In genomic region chr17:19377602-19378415, GRCh38 we compare ENCODE assay signal across 8 cellular contexts. TPM values are rescaled to one million over a fixed set of nuclear protein-coding genes. Genes with fewer than 3 reads are reported as not detected.
DNase-seq lines count a peak whose midpoint lies in the region; ATAC-seq and TF ChIP-seq lines count a peak whose summit lies in the region.

No MANE protein-coding gene starts in this region.

- H3K27me3 ChIP-seq in layer of hippocampus (ENCODE audit: control insufficient read depth, insufficient read depth, low read length) = no peaks in the 10 kb centered on the region

- H3K4me3 ChIP-seq in coronary artery = peak overlapping the region; percentile 84

- TF ChIP-seq CTCF in coronary artery (IDR thresholded peaks at IDR 0.05) = no peak

- H3K27me3 Mint-ChIP-seq in activated CD4-positive, alpha-beta T cell treated with anti-CD3 and anti-CD28 coated beads, Interleukin-2, amount 10 ng/mL, durations not matched to agents 7 days and 5 days = no peaks in the 10 kb centered on the region

- DNase-seq in C1 segment of cervical spinal cord (lab: John Stamatoyannopoulos, UW) (peak; percentile 86 to 100 (median 99)), NCI-H526 treated with DMSO at 0.1 percent for 48 hours (lab: John Stamatoyannopoulos, UW) (peak; percentile 92), coronary artery (ENCODE audit: low spot score) (peak; percentile 100)
- peak; percentile 97 for DNase-seq in activated CD4-positive, alpha-beta T cell treated with anti-CD3 and anti-CD28 coated beads, Interleukin-2, amount 10 ng/mL, durations not matched to agents 7 days and 5 days
- DNase-seq in stimulated activated CD4-positive, alpha-beta T cell treated with anti-CD3 and anti-CD28 coated beads, Interleukin-1b, Interleukin-23, amount 100 ng/mL, for 24 hours (ENCODE audit: low read depth in 4 of 4, low spot score in 1 of 4) = peak; percentile 73 to 94 (median 82)

- H3K27ac Mint-ChIP-seq in activated CD4-positive, alpha-beta T cell treated with anti-CD3 and anti-CD28 coated beads, Interleukin-2, amount 10 ng/mL, durations not matched to agents 7 days and 5 days = peak overlapping the region; percentile 98

- H3K4me1 Mint-ChIP-seq in activated CD4-positive, alpha-beta T cell treated with anti-CD3 and anti-CD28 coated beads, Interleukin-2, amount 10 ng/mL, durations not matched to agents 7 days and 5 days = peaks cover 29% of the 10 kb centered on the region

- CTCF ChIA-PET in activated CD4-positive, alpha-beta T cell treated with anti-CD3 and anti-CD28 coated beads, Interleukin-2, amount 10 ng/mL, durations not matched to agents 7 days and 5 days (lab: Charles Lee) = interaction anchor here (0.5 to 2.9 kb wide), 9 partner anchors 9 to 493 kb away, joined by 3 to 37 read pairs (median 4); partner anchors contain the start of genes B9D1 and MFAP4

- peaks cover 30% of the 10 kb centered on the region for H3K36me3 Mint-ChIP-seq in activated CD4-positive, alpha-beta T cell treated with anti-CD3 and anti-CD28 coated beads, Interleukin-2, amount 10 ng/mL, durations not matched to agents 7 days and 5 days (ENCODE audit: low read depth)

- H3K9me3 Mint-ChIP-seq in activated CD4-positive, alpha-beta T cell treated with anti-CD3 and anti-CD28 coated beads, Interleukin-2, amount 10 ng/mL, durations not matched to agents 7 days and 5 days = no peaks in the 10 kb centered on the region

- peak overlapping the region; percentile 97 for H3K4me3 Mint-ChIP-seq in activated CD4-positive, alpha-beta T cell treated with anti-CD3 and anti-CD28 coated beads, Interleukin-2, amount 10 ng/mL, durations not matched to agents 7 days and 5 days

- POLR2A ChIA-PET in activated CD4-positive, alpha-beta T cell treated with anti-CD3 and anti-CD28 coated beads, Interleukin-2, amount 10 ng/mL, durations not matched to agents 7 days and 5 days (lab: Charles Lee) = interaction anchor here (0.8 to 1.1 kb wide), 4 partner anchors 9 to 15 kb away, joined by 3 to 4 read pairs (median 3); partner anchors contain the start of gene B9D1

- ATAC-seq in GM19351 (IDR thresholded peaks at IDR 0.05; ENCODE audit: unreplicated experiment) (peak; percentile 96), HG03520 (IDR thresholded peaks at IDR 0.05; ENCODE audit: unreplicated experiment) (peak; percentile 84)

- H3K27ac ChIP-seq in coronary artery (peak overlapping the region; percentile 95 to 98), layer of hippocampus (ENCODE audit: low read depth, low read length) (peak overlapping the region; percentile 94)

RNA-seq across cellular contexts. Expression of gene MAPK7, which starts 0.5 kb away (rescaled TPM):
- total RNA-seq in activated CD4-positive, alpha-beta T cell treated with anti-CD3 and anti-CD28 coated beads, Interleukin-2, amount 10 ng/mL, durations not matched to agents 7 days and 5 days = 10 to 100 TPM; 37.6 to 46.5 TPM

RNA-seq across cellular contexts. Expression of gene MFAP4, which starts 9.2 kb away (rescaled TPM):
- not detected for total RNA-seq in activated CD4-positive, alpha-beta T cell treated with anti-CD3 and anti-CD28 coated beads, Interleukin-2, amount 10 ng/mL, durations not matched to agents 7 days and 5 days

RNA-seq across cellular contexts. Expression of gene B9D1, which starts 15.3 kb away (rescaled TPM):
- total RNA-seq in activated CD4-positive, alpha-beta T cell treated with anti-CD3 and anti-CD28 coated beads, Interleukin-2, amount 10 ng/mL, durations not matched to agents 7 days and 5 days = 1 to 10 TPM; 1.3 to 1.6 TPM

RNA-seq across cellular contexts. Expression of gene RNF112, which starts 33.2 kb away (rescaled TPM):
- total RNA-seq in activated CD4-positive, alpha-beta T cell treated with anti-CD3 and anti-CD28 coated beads, Interleukin-2, amount 10 ng/mL, durations not matched to agents 7 days and 5 days = under 1 TPM; 0.58 to 0.67 TPM

Comparison
In these comparisons a context has a peak if more than half of its experiments do, and no peak if none do; other contexts are left out.
1. Peak in every context shown above with its lines: DNase-seq, ATAC-seq, H3K4me3 ChIP-seq and H3K27ac ChIP-seq.